11 cellular contexts compared by ENCODE assay signal in genomic region chr16:3999890-4000325, GRCh38.
DNase-seq lines count a peak whose midpoint lies in the region; ATAC-seq, FAIRE-seq and TF ChIP-seq lines count a peak whose summit lies in the region.
"Had no signal": no experiment of that assay in that cellular context is flagged by ENCODE, and none has a peak within 500 bp of the region (broad histone marks: within the 10 kb centered on the region; RNA-seq: fewer than 3 reads in every experiment).

No MANE protein-coding gene starts in this region.

- H3K4me3 Mint-ChIP-seq in natural killer cell (peak overlapping the region; percentile 37), nephron progenitor cell (no peak overlapping the region)

- H3K36me3 ChIP-seq in BLaER1 (peaks cover 58% of the 10 kb centered on the region), small intestine (ENCODE audit: control insufficient read depth in 2 of 2, insufficient read depth in 2 of 2, low read length in 2 of 2) (no peaks in the 10 kb centered on the region)
- H3K36me3 ChIP-seq: cardiac muscle cell had no signal

- H4K20me1 ChIP-seq in BLaER1: peaks cover 92% of the 10 kb centered on the region

- H3K27ac ChIP-seq in BLaER1 (no peak overlapping the region), small intestine (ENCODE audit: low read depth in 1 of 2, low read length in 1 of 2) (peak overlapping the region in 1 of 2 donors; percentile 4)
- H3K27ac ChIP-seq: cardiac muscle cell had no signal

- H3K36me3 Mint-ChIP-seq in natural killer cell: no peaks in the 10 kb centered on the region
- H3K36me3 Mint-ChIP-seq in nephron progenitor cell (ENCODE audit: low read depth): no peaks in the 10 kb centered on the region

- no peak for FAIRE-seq in small intestine (lab: Jason Lieb, UNC)
- FAIRE-seq: GM19239 had no signal

- DNase-seq in LHCN-M2 (ENCODE audit: low read depth): peak; percentile 50
- DNase-seq in choroid plexus epithelial cell (ENCODE audit: low read depth): peak; percentile 39
- DNase-seq in natural killer cell: no peak
- DNase-seq in putamen (ENCODE audit: low spot score): no peak
- DNase-seq in nephron progenitor cell: no peak
- DNase-seq in small intestine: no peak
- no peak for DNase-seq in iPS-NIHi7 (ENCODE audit: extremely low spot score)

- no peaks in the 10 kb centered on the region for H3K9me3 ChIP-seq in BLaER1
- no peaks in the 10 kb centered on the region for H3K9me3 ChIP-seq in small intestine (ENCODE audit: control insufficient read depth, low read depth)
- H3K9me3 ChIP-seq: testis had no signal

- H3K27ac Mint-ChIP-seq in natural killer cell (peak overlapping the region; percentile 48 to 57), nephron progenitor cell (no peak overlapping the region)

- TF ChIP-seq CTCF in choroid plexus epithelial cell (conservative IDR thresholded peaks at IDR 0.05; ENCODE audit: low read depth, low read length) (no peak), natural killer cell (IDR thresholded peaks at IDR 0.05) (no peak), nephron progenitor cell (IDR thresholded peaks at IDR 0.05) (no peak)

- no peak for ATAC-seq in natural killer cell

- H3K9me3 Mint-ChIP-seq in natural killer cell: no peaks in the 10 kb centered on the region
- no peaks in the 10 kb centered on the region for H3K9me3 Mint-ChIP-seq in nephron progenitor cell

- no peaks in the 10 kb centered on the region for H3K27me3 ChIP-seq in BLaER1
- no peaks in the 10 kb centered on the region for H3K27me3 ChIP-seq in small intestine (ENCODE audit: control insufficient read depth in 2 of 2, insufficient read depth in 2 of 2, low read length in 2 of 2)
- H3K27me3 ChIP-seq: cardiac muscle cell, testis had no signal

- H3K4me1 Mint-ChIP-seq in natural killer cell (peaks cover 23 to 30% of the 10 kb centered on the region in 2 donors), nephron progenitor cell (peaks cover 40% of the 10 kb centered on the region)

- no peaks in the 10 kb centered on the region for H3K27me3 Mint-ChIP-seq in natural killer cell (ENCODE audit: low read depth in 2 of 2)
- peaks cover 6% of the 10 kb centered on the region for H3K27me3 Mint-ChIP-seq in nephron progenitor cell (ENCODE audit: low read depth, poor library complexity)

- no peak overlapping the region for H3K9ac ChIP-seq in BLaER1

- WGBS in small intestine, 3 donors: 71 to 88% (median 74%) methylated on average over 11 of the region's 11 CpGs

- peak overlapping the region; percentile 33 for H3K4me2 ChIP-seq in BLaER1

- H3K4me1 ChIP-seq in BLaER1 (peaks cover 58% of the 10 kb centered on the region), small intestine (ENCODE audit: control insufficient read depth in 2 of 2, insufficient read depth in 1 of 2, low read depth in 1 of 2, low read length in 1 of 2) (no peaks in the 10 kb centered on the region)

- H3K4me3 ChIP-seq in BLaER1: no peak overlapping the region
- no peak overlapping the region for H3K4me3 ChIP-seq in choroid plexus epithelial cell (ENCODE audit: low read depth, low read length)
- no peak overlapping the region for H3K4me3 ChIP-seq in small intestine (ENCODE audit: low read depth in 1 of 2, low read length in 2 of 2)
- H3K4me3 ChIP-seq: cardiac muscle cell, testis had no signal

- intact Hi-C loops in natural killer cell (cut with micrococcal nuclease): no loop called here

Comparison
In these comparisons a context has a peak if more than half of its experiments do, and no peak if none do; other contexts are left out.
1. DNase-seq: peak in LHCN-M2 (single experiment) and choroid plexus epithelial cell (single experiment); none in natural killer cell (single experiment), putamen (single experiment), nephron progenitor cell (single experiment), small intestine (single experiment) and iPS-NIHi7 (single experiment).